ENCODE assay signal across 18 cellular contexts in genomic region chr5:1743769-1744085, GRCh38. TPM values are rescaled to one million over a fixed set of nuclear protein-coding genes. Genes with fewer than 3 reads are reported as not detected.
A peak's percentile ranks its signal among the peaks of the same experiment; 100 is the strongest.
DNase-seq lines count a peak whose midpoint lies in the region; ATAC-seq and TF ChIP-seq lines count a peak whose summit lies in the region.
"Had no signal": no experiment of that assay in that cellular context is flagged by ENCODE, and none has a peak within 500 bp of the region (broad histone marks: within the 10 kb centered on the region; RNA-seq: fewer than 3 reads in every experiment).

No MANE protein-coding gene starts in this region.

- no peak overlapping the region for H3T11ph ChIP-seq in H9 (ENCODE audit: low read length)

- no peak overlapping the region for H3K4me2 ChIP-seq in H9 (ENCODE audit: insufficient read depth, insufficient read length, low read length)
- H3K4me2 ChIP-seq in neural progenitor cell = no peak overlapping the region
- H3K4me2 ChIP-seq: A549 had no signal

- no peaks in the 10 kb centered on the region for H3K79me2 ChIP-seq in H9 (ENCODE audit: insufficient read depth, low read length)
- no peaks in the 10 kb centered on the region for H3K79me2 ChIP-seq in neural progenitor cell (ENCODE audit: low read depth)

- no peak overlapping the region for H2BK120ac ChIP-seq in H9 (ENCODE audit: low read depth, low read length, poor library complexity, severe bottlenecking)

- no peak overlapping the region for H3K14ac ChIP-seq in H9 (ENCODE audit: insufficient read depth, low read length)

- H3F3A ChIP-seq in neural progenitor cell (ENCODE audit: low read depth) = no peaks in the 10 kb centered on the region

- H3K4me1 Mint-ChIP-seq in activated naive CD8-positive, alpha-beta T cell treated with anti-CD3 and anti-CD28 coated beads, Interleukin-2, amount 10 ng/mL, durations not matched to agents 7 days and 5 days = no peaks in the 10 kb centered on the region
- no peaks in the 10 kb centered on the region for H3K4me1 Mint-ChIP-seq in activated naive CD8-positive, alpha-beta T cell treated with anti-CD3 and anti-CD28 coated beads, Interleukin-2, amount 50 U/mL, for 24 hours
- H3K4me1 Mint-ChIP-seq in H9 (no peaks in the 10 kb centered on the region), neural progenitor cell (no peaks in the 10 kb centered on the region)

- no peaks in the 10 kb centered on the region for H3K36me3 Mint-ChIP-seq in activated naive CD8-positive, alpha-beta T cell treated with anti-CD3 and anti-CD28 coated beads, Interleukin-2, amount 10 ng/mL, durations not matched to agents 7 days and 5 days
- peaks cover 2% of the 10 kb centered on the region for H3K36me3 Mint-ChIP-seq in activated naive CD8-positive, alpha-beta T cell treated with anti-CD3 and anti-CD28 coated beads, Interleukin-2, amount 50 U/mL, for 24 hours (ENCODE audit: low read depth)
- peaks cover 0 to 4% (median 0%) of the 10 kb centered on the region in 3 experiments; a peak in 3 of 7 replicates for H3K36me3 Mint-ChIP-seq in H9 (ENCODE audit: insufficient read depth in 1 of 3, low read depth in 3 of 3)
- H3K36me3 Mint-ChIP-seq in neural progenitor cell = no peaks in the 10 kb centered on the region
- H3K36me3 Mint-ChIP-seq: CD8-positive, alpha-beta T cell had no signal

- WGBS in H9 (ENCODE audit: extremely low coverage, insufficient read length, low lambda C conversion rate) = no CpG with 5 or more reads among the region's 5 CpGs
- 77% methylated on average over 4 of the region's 5 CpGs for WGBS in suprapubic skin

- TF ChIP-seq CTCF in H9 (conservative IDR thresholded peaks at IDR 0.05) (no peak), neural progenitor cell (IDR thresholded peaks at IDR 0.05) (no peak), suprapubic skin (IDR thresholded peaks at IDR 0.05) (no peak)

- H3K9me3 ChIP-seq in H9 (ENCODE audit: control insufficient read depth, low read depth, low read length) = no peaks in the 10 kb centered on the region
- peaks cover 22% of the 10 kb centered on the region for H3K9me3 ChIP-seq in neural progenitor cell (ENCODE audit: low read depth)
- peaks cover 8% of the 10 kb centered on the region for H3K9me3 ChIP-seq in suprapubic skin

- peak; percentile 8 for DNase-seq in activated naive CD8-positive, alpha-beta T cell treated with anti-CD3 and anti-CD28 coated beads, Interleukin-2, amount 10 ng/mL, durations not matched to agents 7 days and 5 days
- no peak for DNase-seq in activated naive CD8-positive, alpha-beta T cell treated with anti-CD3 and anti-CD28 coated beads, Interleukin-2, amount 50 U/mL, for 24 hours
- DNase-seq in H9 = peak; percentile 17
- DNase-seq in neural progenitor cell (ENCODE audit: low spot score) = no peak
- DNase-seq in suprapubic skin (ENCODE audit: low spot score in 2 of 2) = peak; percentile 15 to 65
- DNase-seq in NCI-H187 (lab: John Stamatoyannopoulos, UW) = no peak
- no peak for DNase-seq in NCI-H524 (lab: John Stamatoyannopoulos, UW)
- DNase-seq: Calu3, HCEC 1CT, NCI-H1092 treated with DMSO at 0.1 percent for 48 hours, NCI-H146, NCI-H2081, NCI-H2171 treated with DMSO at 0.1 percent for 48 hours, NCI-H446 treated with DMSO at 0.1 percent for 48 hours had no signal

- H3K27me3 ChIP-seq in H9 (ENCODE audit: insufficient read depth, low read length) (no peaks in the 10 kb centered on the region), neural progenitor cell (no peaks in the 10 kb centered on the region), suprapubic skin (peaks cover 9% of the 10 kb centered on the region)

- no peak overlapping the region for H3K4me3 Mint-ChIP-seq in activated naive CD8-positive, alpha-beta T cell treated with anti-CD3 and anti-CD28 coated beads, Interleukin-2, amount 10 ng/mL, durations not matched to agents 7 days and 5 days
- H3K4me3 Mint-ChIP-seq in activated naive CD8-positive, alpha-beta T cell treated with anti-CD3 and anti-CD28 coated beads, Interleukin-2, amount 50 U/mL, for 24 hours = no peak overlapping the region
- H3K4me3 Mint-ChIP-seq in H9 = no peak overlapping the region
- H3K4me3 Mint-ChIP-seq in neural progenitor cell = peak overlapping the region; percentile 67
- H3K4me3 Mint-ChIP-seq: CD8-positive, alpha-beta T cell had no signal

- H3K23ac ChIP-seq in H9 (ENCODE audit: insufficient read length, low read depth, low read length) = no peak overlapping the region

- H3K4me1 ChIP-seq in H9 (ENCODE audit: insufficient read depth, low read length) (no peaks in the 10 kb centered on the region), neural progenitor cell (no peaks in the 10 kb centered on the region), suprapubic skin (no peaks in the 10 kb centered on the region)
- H3K4me1 ChIP-seq: A549 had no signal

- no peak overlapping the region for H2BK15ac ChIP-seq in H9 (ENCODE audit: low read depth, low read length)

- H3K23me2 ChIP-seq in H9 (ENCODE audit: insufficient read length, low read depth, low read length, poor library complexity, severe bottlenecking) = no peaks in the 10 kb centered on the region

- no peak overlapping the region for H3K18ac ChIP-seq in H9 (ENCODE audit: insufficient read length, low read depth, low read length)

- no peak overlapping the region for H4K8ac ChIP-seq in H9 (replicated peaks; ENCODE audit: insufficient read length, low read depth, low read length)

- no peak overlapping the region for H3K4me3 ChIP-seq in neural progenitor cell
- H3K4me3 ChIP-seq in suprapubic skin = no peak overlapping the region
- H3K4me3 ChIP-seq: A549 had no signal

- POLR2A ChIA-PET in activated naive CD8-positive, alpha-beta T cell treated with anti-CD3 and anti-CD28 coated beads, Interleukin-2, amount 10 ng/mL, durations not matched to agents 7 days and 5 days (lab: Charles Lee) = no interaction called here

- H3K27ac ChIP-seq in H9 (ENCODE audit: insufficient read length, low read depth, low read length) (no peak overlapping the region), neural progenitor cell (no peak overlapping the region), suprapubic skin (no peak overlapping the region)
- H3K27ac ChIP-seq: A549 had no signal

- H3K27me3 Mint-ChIP-seq in activated naive CD8-positive, alpha-beta T cell treated with anti-CD3 and anti-CD28 coated beads, Interleukin-2, amount 10 ng/mL, durations not matched to agents 7 days and 5 days = peaks cover 32% of the 10 kb centered on the region
- H3K27me3 Mint-ChIP-seq in activated naive CD8-positive, alpha-beta T cell treated with anti-CD3 and anti-CD28 coated beads, Interleukin-2, amount 50 U/mL, for 24 hours = peaks cover 20% of the 10 kb centered on the region
- H3K27me3 Mint-ChIP-seq in H9 (ENCODE audit: low read depth) = peaks cover 20% of the 10 kb centered on the region
- H3K27me3 Mint-ChIP-seq in neural progenitor cell (ENCODE audit: insufficient read depth, low read depth) = peaks cover 2% of the 10 kb centered on the region

- H3K36me3 ChIP-seq in neural progenitor cell = no peaks in the 10 kb centered on the region
- no peaks in the 10 kb centered on the region for H3K36me3 ChIP-seq in suprapubic skin

- H3K9me3 Mint-ChIP-seq in activated naive CD8-positive, alpha-beta T cell treated with anti-CD3 and anti-CD28 coated beads, Interleukin-2, amount 10 ng/mL, durations not matched to agents 7 days and 5 days = no peaks in the 10 kb centered on the region
- peaks cover 11% of the 10 kb centered on the region for H3K9me3 Mint-ChIP-seq in activated naive CD8-positive, alpha-beta T cell treated with anti-CD3 and anti-CD28 coated beads, Interleukin-2, amount 50 U/mL, for 24 hours
- H3K9me3 Mint-ChIP-seq in H9 (peaks cover 25 to 26% of the 10 kb centered on the region in 2 experiments), neural progenitor cell (peaks cover 22% of the 10 kb centered on the region)

- no peak overlapping the region for H4K91ac ChIP-seq in H9 (ENCODE audit: insufficient read length, low read depth, low read length)

- H2BK12ac ChIP-seq in H9 (ENCODE audit: insufficient read length, low read depth, low read length) = no peak overlapping the region

- H2BK20ac ChIP-seq in H9 (ENCODE audit: low read depth, low read length, poor library complexity, severe bottlenecking) = no peak overlapping the region

- ATAC-seq in activated naive CD8-positive, alpha-beta T cell treated with anti-CD3 and anti-CD28 coated beads, Interleukin-2, amount 10 ng/mL, durations not matched to agents 7 days and 5 days (ENCODE audit: low read depth) = no peak
- ATAC-seq in activated naive CD8-positive, alpha-beta T cell treated with anti-CD3 and anti-CD28 coated beads, Interleukin-2, amount 50 U/mL, for 24 hours = no peak
- ATAC-seq in HG03095 (IDR thresholded peaks at IDR 0.05; ENCODE audit: unreplicated experiment) = no peak
- ATAC-seq: A549; CD8-positive, alpha-beta T cell; Panc1 had no signal

- H2BK5ac ChIP-seq in H9 (ENCODE audit: insufficient read length, low read length) = no peak overlapping the region

- H3K4ac ChIP-seq in H9 (ENCODE audit: low read depth, low read length) = no peak overlapping the region

- H2AFZ ChIP-seq in H9 (ENCODE audit: low read length) (no peak overlapping the region), neural progenitor cell (replicated peaks) (no peak overlapping the region)

- H2AK5ac ChIP-seq in H9 (ENCODE audit: insufficient read length, low read length) = no peak overlapping the region

- TF ChIP-seq EP300 in suprapubic skin (IDR thresholded peaks at IDR 0.05) = no peak

- no peaks in the 10 kb centered on the region for H3K79me1 ChIP-seq in H9 (ENCODE audit: insufficient read depth, low read depth, low read length, poor library complexity, severe bottlenecking)

- TF ChIP-seq POLR2A in suprapubic skin (IDR thresholded peaks at IDR 0.05) = no peak

- no peak overlapping the region for H3K9ac ChIP-seq in H9 (ENCODE audit: extremely low read depth, insufficient read length, low read length)
- H3K9ac ChIP-seq in neural progenitor cell = no peak overlapping the region

- no peak overlapping the region for H3K27ac Mint-ChIP-seq in activated naive CD8-positive, alpha-beta T cell treated with anti-CD3 and anti-CD28 coated beads, Interleukin-2, amount 10 ng/mL, durations not matched to agents 7 days and 5 days
- H3K27ac Mint-ChIP-seq in activated naive CD8-positive, alpha-beta T cell treated with anti-CD3 and anti-CD28 coated beads, Interleukin-2, amount 50 U/mL, for 24 hours = no peak overlapping the region
- H3K27ac Mint-ChIP-seq in H9 = no peak overlapping the region
- H3K27ac Mint-ChIP-seq in neural progenitor cell = no peak overlapping the region
- H3K27ac Mint-ChIP-seq: CD8-positive, alpha-beta T cell had no signal

- no peak overlapping the region for H4K5ac ChIP-seq in H9 (ENCODE audit: insufficient read length, low read depth, low read length)

- H3K56ac ChIP-seq in H9 (ENCODE audit: insufficient read length, low read depth, low read length) = no peak overlapping the region

- H4K20me1 ChIP-seq in H9 (ENCODE audit: control insufficient read depth, insufficient read depth, insufficient read length) (no peaks in the 10 kb centered on the region), neural progenitor cell (ENCODE audit: low read depth) (no peaks in the 10 kb centered on the region)

RNA-seq across cellular contexts. Expression of gene MRPL36, which starts 55.9 kb away (rescaled TPM):
- total RNA-seq in activated naive CD8-positive, alpha-beta T cell treated with anti-CD3 and anti-CD28 coated beads, Interleukin-2, amount 10 ng/mL, durations not matched to agents 7 days and 5 days = 10 to 100 TPM; 47.1 to 51.2 TPM
- 67.3 and 68.9 TPM in 2 replicates for total RNA-seq in H9 (2021)
- 22.2 and 30.2 TPM in 2 replicates for total RNA-seq in neural progenitor cell (ENCODE audit: low replicate concordance)
- total RNA-seq in suprapubic skin = 10 to 100 TPM; 13.7 to 62.5 (median 41.2) TPM

RNA-seq across cellular contexts. Expression of gene NDUFS6, which starts 57.5 kb away (rescaled TPM):
- 10 to 100 TPM; 24.7 to 27.7 TPM for total RNA-seq in activated naive CD8-positive, alpha-beta T cell treated with anti-CD3 and anti-CD28 coated beads, Interleukin-2, amount 10 ng/mL, durations not matched to agents 7 days and 5 days
- 62.5 and 63.7 TPM in 2 replicates for total RNA-seq in H9 (2021)
- 54.2 TPM in 2 replicates for total RNA-seq in neural progenitor cell (ENCODE audit: low replicate concordance)
- 10 to 100 TPM; 38.9 to 64.5 (median 51.2) TPM for total RNA-seq in suprapubic skin

Comparison
In these comparisons a context has a peak if more than half of its experiments do, and no peak if none do; other contexts are left out.
1. DNase-seq: peak in activated naive CD8-positive, alpha-beta T cell treated with anti-CD3 and anti-CD28 coated beads, Interleukin-2, amount 10 ng/mL, durations not matched to agents 7 days and 5 days (single experiment), H9 (single experiment) and suprapubic skin (2 of 2); none in activated naive CD8-positive, alpha-beta T cell treated with anti-CD3 and anti-CD28 coated beads, Interleukin-2, amount 50 U/mL, for 24 hours (single experiment), neural progenitor cell (single experiment), NCI-H187 (0 of 2) and NCI-H524 (0 of 2).